ENCODE assay signal across 1 cellular context in the genomic region with DNA sequence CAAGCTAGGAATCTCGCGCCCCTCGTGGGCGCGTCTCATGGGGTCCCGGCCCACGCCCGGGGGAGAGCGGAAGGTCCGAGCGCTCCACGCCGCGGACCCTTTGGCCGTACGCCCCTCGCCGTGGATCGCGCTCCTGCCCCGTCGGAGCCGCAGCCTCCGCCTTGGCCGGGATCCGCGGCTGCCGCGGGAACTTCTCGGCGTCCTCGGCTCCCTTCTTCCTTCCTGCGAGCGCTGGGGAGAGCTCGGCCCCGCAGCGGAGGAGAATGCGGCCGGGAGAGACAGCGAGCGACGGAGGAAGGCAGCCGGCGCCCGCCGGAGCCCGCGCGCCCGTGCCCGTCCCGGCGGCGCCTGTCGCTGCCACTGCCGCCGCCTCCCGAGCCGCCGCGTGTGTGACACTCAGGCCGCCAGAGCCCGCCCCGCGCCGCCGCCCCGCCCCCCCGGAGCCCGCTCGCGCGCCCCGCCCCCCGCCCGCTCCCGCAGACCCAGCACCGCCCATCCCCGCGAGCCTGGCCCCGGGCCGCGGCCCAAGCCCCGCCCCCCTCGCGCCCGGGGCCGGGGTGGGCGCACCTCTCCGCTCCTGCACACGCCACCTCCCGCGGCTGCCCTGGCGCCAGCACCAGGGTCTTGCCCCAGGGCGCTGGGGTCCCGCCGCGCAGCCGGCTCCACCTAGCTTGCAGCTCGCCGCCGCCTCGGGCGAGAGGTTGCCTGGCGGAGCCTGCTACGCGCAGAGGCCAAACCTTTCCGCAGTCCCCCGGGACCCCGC.
A peak's percentile ranks its signal among the peaks of the same experiment; 100 is the strongest.
TF ChIP-seq lines count a peak whose summit lies in the region.

A gene with protein sequence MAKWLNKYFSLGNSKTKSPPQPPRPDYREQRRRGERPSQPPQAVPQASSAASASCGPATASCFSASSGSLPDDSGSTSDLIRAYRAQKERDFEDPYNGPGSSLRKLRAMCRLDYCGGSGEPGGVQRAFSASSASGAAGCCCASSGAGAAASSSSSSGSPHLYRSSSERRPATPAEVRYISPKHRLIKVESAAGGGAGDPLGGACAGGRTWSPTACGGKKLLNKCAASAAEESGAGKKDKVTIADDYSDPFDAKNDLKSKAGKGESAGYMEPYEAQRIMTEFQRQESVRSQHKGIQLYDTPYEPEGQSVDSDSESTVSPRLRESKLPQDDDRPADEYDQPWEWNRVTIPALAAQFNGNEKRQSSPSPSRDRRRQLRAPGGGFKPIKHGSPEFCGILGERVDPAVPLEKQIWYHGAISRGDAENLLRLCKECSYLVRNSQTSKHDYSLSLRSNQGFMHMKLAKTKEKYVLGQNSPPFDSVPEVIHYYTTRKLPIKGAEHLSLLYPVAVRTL (minus strand): TSS at position 362 of the 763 bp plus-strand sequence. CDS start 582 bp downstream, outside the sequence.

TF ChIP-seq in HepG2, 621 proteins besides CTCF, POLR2A, EP300 and RAD21 (continued from another document and continues in another):
- TF ChIP-seq TFDP1 (CRISPR knock-in tag; IDR thresholded peaks at IDR 0.05; ENCODE audit: borderline replicate concordance) (0 out of 2 replicates have a peak, but pooled peaks have one; percentile 14), RARA (CRISPR knock-in tag; IDR thresholded peaks at IDR 0.05) (peak; percentile 27), MEIS2 (CRISPR knock-in tag; IDR thresholded peaks at IDR 0.05) (peak; percentile 17; the same call in 1 of the 2 replicates), ZNF619 (CRISPR knock-in tag; IDR thresholded peaks at IDR 0.05) (no peak), ZC3H13 (CRISPR knock-in tag; IDR thresholded peaks at IDR 0.05) (no peak; the same call in 1 of the 2 replicates), BCL6 (CRISPR knock-in tag; IDR thresholded peaks at IDR 0.05) (no peak; the same call in 1 of the 2 replicates), SAP130 (CRISPR knock-in tag; IDR thresholded peaks at IDR 0.05; ENCODE audit: low read depth) (no peak), USF2 (IDR thresholded peaks at IDR 0.05; ENCODE audit: low read depth, low read length) (no peak), USF2 (CRISPR knock-in tag; IDR thresholded peaks at IDR 0.05; ENCODE audit: borderline replicate concordance) (no peak), MYC (CRISPR knock-in tag; IDR thresholded peaks at IDR 0.05; ENCODE audit: borderline replicate concordance) (0 out of 2 replicates have a peak, but pooled peaks have one; percentile 27), POGK (CRISPR knock-in tag; conservative IDR thresholded peaks at IDR 0.05) (0 out of 2 replicates have a peak, but pooled peaks have one; percentile 11), SKI (IDR thresholded peaks at IDR 0.05; ENCODE audit: partially characterized antibody) (peak; percentile 61), TRIM22 (IDR thresholded peaks at IDR 0.05) (no peak), LRRFIP1 (CRISPR knock-in tag; conservative IDR thresholded peaks at IDR 0.05) (no peak), PHF8 (CRISPR knock-in tag; IDR thresholded peaks at IDR 0.05) (peak; percentile 52), POLR2AphosphoS5 (IDR thresholded peaks at IDR 0.05; ENCODE audit: low read depth, low read length) (peak; percentile 42; the same call in 1 of the 2 replicates), SRSF1 (optimal IDR thresholded peaks at IDR 0.05; ENCODE audit: low read depth, low read length) (peak; percentile 41), MXI1 (IDR thresholded peaks at IDR 0.05; ENCODE audit: borderline replicate concordance, low read depth, low read length) (peak; percentile 73; the same call in 1 of the 3 replicates), MEIS1 (CRISPR knock-in tag; IDR thresholded peaks at IDR 0.05; ENCODE audit: borderline replicate concordance) (0 out of 2 replicates have a peak, but pooled peaks have one; percentile 41), ATF1 (CRISPR knock-in tag; IDR thresholded peaks at IDR 0.05) (no peak), HDAC1 (CRISPR knock-in tag; IDR thresholded peaks at IDR 0.05) (peak; percentile 42), ZNF768 (CRISPR knock-in tag; IDR thresholded peaks at IDR 0.05) (peak; percentile 35; the same call in 1 of the 2 replicates), GRHL1 (CRISPR knock-in tag; conservative IDR thresholded peaks at IDR 0.05) (no peak), HIVEP1 (CRISPR knock-in tag; IDR thresholded peaks at IDR 0.05) (0 out of 2 replicates have a peak, but pooled peaks have one; percentile 15), ATF3 (CRISPR knock-in tag; IDR thresholded peaks at IDR 0.05) (peak; percentile 30; the same call in 1 of the 2 replicates), ZNF501 (CRISPR knock-in tag; IDR thresholded peaks at IDR 0.05) (0 out of 2 replicates have a peak, but pooled peaks have one; percentile 48), AGO2 (optimal IDR thresholded peaks at IDR 0.05; ENCODE audit: low read depth, low read length) (peak; percentile 14)
- TF ChIP-seq, protein P1, sequence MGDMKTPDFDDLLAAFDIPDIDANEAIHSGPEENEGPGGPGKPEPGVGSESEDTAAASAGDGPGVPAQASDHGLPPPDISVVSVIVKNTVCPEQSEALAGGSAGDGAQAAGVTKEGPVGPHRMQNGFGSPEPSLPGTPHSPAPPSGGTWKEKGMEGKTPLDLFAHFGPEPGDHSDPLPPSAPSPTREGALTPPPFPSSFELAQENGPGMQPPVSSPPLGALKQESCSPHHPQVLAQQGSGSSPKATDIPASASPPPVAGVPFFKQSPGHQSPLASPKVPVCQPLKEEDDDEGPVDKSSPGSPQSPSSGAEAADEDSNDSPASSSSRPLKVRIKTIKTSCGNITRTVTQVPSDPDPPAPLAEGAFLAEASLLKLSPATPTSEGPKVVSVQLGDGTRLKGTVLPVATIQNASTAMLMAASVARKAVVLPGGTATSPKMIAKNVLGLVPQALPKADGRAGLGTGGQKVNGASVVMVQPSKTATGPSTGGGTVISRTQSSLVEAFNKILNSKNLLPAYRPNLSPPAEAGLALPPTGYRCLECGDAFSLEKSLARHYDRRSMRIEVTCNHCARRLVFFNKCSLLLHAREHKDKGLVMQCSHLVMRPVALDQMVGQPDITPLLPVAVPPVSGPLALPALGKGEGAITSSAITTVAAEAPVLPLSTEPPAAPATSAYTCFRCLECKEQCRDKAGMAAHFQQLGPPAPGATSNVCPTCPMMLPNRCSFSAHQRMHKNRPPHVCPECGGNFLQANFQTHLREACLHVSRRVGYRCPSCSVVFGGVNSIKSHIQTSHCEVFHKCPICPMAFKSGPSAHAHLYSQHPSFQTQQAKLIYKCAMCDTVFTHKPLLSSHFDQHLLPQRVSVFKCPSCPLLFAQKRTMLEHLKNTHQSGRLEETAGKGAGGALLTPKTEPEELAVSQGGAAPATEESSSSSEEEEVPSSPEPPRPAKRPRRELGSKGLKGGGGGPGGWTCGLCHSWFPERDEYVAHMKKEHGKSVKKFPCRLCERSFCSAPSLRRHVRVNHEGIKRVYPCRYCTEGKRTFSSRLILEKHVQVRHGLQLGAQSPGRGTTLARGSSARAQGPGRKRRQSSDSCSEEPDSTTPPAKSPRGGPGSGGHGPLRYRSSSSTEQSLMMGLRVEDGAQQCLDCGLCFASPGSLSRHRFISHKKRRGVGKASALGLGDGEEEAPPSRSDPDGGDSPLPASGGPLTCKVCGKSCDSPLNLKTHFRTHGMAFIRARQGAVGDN (CRISPR knock-in tag; IDR thresholded peaks at IDR 0.05), result peak; percentile 79
- TF ChIP-seq, protein P2, sequence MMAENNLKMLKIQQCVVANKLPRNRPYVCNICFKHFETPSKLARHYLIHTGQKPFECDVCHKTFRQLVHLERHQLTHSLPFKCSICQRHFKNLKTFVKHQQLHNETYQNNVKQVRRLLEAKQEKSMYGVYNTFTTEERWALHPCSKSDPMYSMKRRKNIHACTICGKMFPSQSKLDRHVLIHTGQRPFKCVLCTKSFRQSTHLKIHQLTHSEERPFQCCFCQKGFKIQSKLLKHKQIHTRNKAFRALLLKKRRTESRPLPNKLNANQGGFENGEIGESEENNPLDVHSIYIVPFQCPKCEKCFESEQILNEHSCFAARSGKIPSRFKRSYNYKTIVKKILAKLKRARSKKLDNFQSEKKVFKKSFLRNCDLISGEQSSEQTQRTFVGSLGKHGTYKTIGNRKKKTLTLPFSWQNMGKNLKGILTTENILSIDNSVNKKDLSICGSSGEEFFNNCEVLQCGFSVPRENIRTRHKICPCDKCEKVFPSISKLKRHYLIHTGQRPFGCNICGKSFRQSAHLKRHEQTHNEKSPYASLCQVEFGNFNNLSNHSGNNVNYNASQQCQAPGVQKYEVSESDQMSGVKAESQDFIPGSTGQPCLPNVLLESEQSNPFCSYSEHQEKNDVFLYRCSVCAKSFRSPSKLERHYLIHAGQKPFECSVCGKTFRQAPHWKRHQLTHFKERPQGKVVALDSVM (CRISPR knock-in tag; IDR thresholded peaks at IDR 0.05), result 0 out of 2 replicates have a peak, but pooled peaks have one; percentile 9
